In genomic region chr16:11742041-11742535, GRCh38 we compare ENCODE assay signal across 1 cellular context.
TF ChIP-seq lines count a peak whose summit lies in the region.

No MANE protein-coding gene starts in this region.

TF ChIP-seq in HepG2, 621 proteins besides CTCF, POLR2A, EP300 and RAD21 (continued from another document and continues in another):
- TF ChIP-seq HNF1A (IDR thresholded peaks at IDR 0.05; ENCODE audit: low read depth) (no peak), HNF1A (CRISPR knock-in tag; IDR thresholded peaks at IDR 0.05; ENCODE audit: borderline replicate concordance) (no peak), REPIN1 (CRISPR knock-in tag; IDR thresholded peaks at IDR 0.05; ENCODE audit: borderline replicate concordance, low read depth) (no peak), HIVEP1 (CRISPR knock-in tag; IDR thresholded peaks at IDR 0.05) (no peak), ZNF772 (CRISPR knock-in tag; IDR thresholded peaks at IDR 0.05) (no peak; the same call in 1 of the 2 replicates), BCLAF1 (IDR thresholded peaks at IDR 0.05) (no peak), NCOA2 (CRISPR knock-in tag; IDR thresholded peaks at IDR 0.05) (no peak), GABPB1 (CRISPR knock-in tag; IDR thresholded peaks at IDR 0.05) (peak; percentile 61; the same call in 1 of the 2 replicates), ZFYVE20 (CRISPR knock-in tag; IDR thresholded peaks at IDR 0.05; ENCODE audit: borderline replicate concordance, low read depth) (no peak), ZFP62 (CRISPR knock-in tag; IDR thresholded peaks at IDR 0.05) (0 out of 2 replicates have a peak, but pooled peaks have one; percentile 29), GTF2F1 (IDR thresholded peaks at IDR 0.05; ENCODE audit: low read length) (no peak), PTBP1 (IDR thresholded peaks at IDR 0.05; ENCODE audit: low read depth, low read length, poor library complexity, severe bottlenecking) (no peak), SIX4 (CRISPR knock-in tag; IDR thresholded peaks at IDR 0.05) (no peak), NONO (IDR thresholded peaks at IDR 0.05) (no peak), NONO (CRISPR knock-in tag; conservative IDR thresholded peaks at IDR 0.05) (no peak), ZBTB10 (CRISPR knock-in tag; IDR thresholded peaks at IDR 0.05; ENCODE audit: borderline replicate concordance) (peak; percentile 0; the same call in 1 of the 2 replicates), CREB3 (CRISPR knock-in tag; IDR thresholded peaks at IDR 0.05) (no peak; the same call in none of the 2 replicates), ZBTB26 (CRISPR knock-in tag; IDR thresholded peaks at IDR 0.05; ENCODE audit: borderline replicate concordance) (peak; percentile 53; the same call in 1 of the 2 replicates), JUNB (CRISPR knock-in tag; IDR thresholded peaks at IDR 0.05; ENCODE audit: borderline replicate concordance) (no peak), SRSF4 (IDR thresholded peaks at IDR 0.05; ENCODE audit: low read depth, low read length, poor library complexity, severe bottlenecking) (no peak), KLF16 (CRISPR knock-in tag; IDR thresholded peaks at IDR 0.05) (no peak), JARID2 (CRISPR knock-in tag; IDR thresholded peaks at IDR 0.05; ENCODE audit: insufficient replicate concordance) (no peak), ZNF782 (CRISPR knock-in tag; IDR thresholded peaks at IDR 0.05; ENCODE audit: borderline replicate concordance) (peak; percentile 50; the same call in 1 of the 2 replicates), DZIP1 (CRISPR knock-in tag; IDR thresholded peaks at IDR 0.05) (peak; percentile 97), TARDBP (CRISPR knock-in tag; IDR thresholded peaks at IDR 0.05) (no peak; the same call in 1 of the 2 replicates), NR3C1 (CRISPR knock-in tag; IDR thresholded peaks at IDR 0.05) (no peak), TOPORS (CRISPR knock-in tag; IDR thresholded peaks at IDR 0.05) (no peak), ZNF780A (CRISPR knock-in tag; IDR thresholded peaks at IDR 0.05) (no peak; the same call in 1 of the 2 replicates), NFKB2 (CRISPR knock-in tag; IDR thresholded peaks at IDR 0.05; ENCODE audit: borderline replicate concordance) (0 out of 2 replicates have a peak, but pooled peaks have one; percentile 9), ZNF232 (CRISPR knock-in tag; IDR thresholded peaks at IDR 0.05; ENCODE audit: borderline replicate concordance) (0 out of 2 replicates have a peak, but pooled peaks have one; percentile 42), HOXA3 (CRISPR knock-in tag; IDR thresholded peaks at IDR 0.05) (no peak), KAT2B (IDR thresholded peaks at IDR 0.05; ENCODE audit: borderline replicate concordance, low read depth, low read length) (no peak), ZNF792 (CRISPR knock-in tag; IDR thresholded peaks at IDR 0.05) (no peak), FOSL1 (CRISPR knock-in tag; IDR thresholded peaks at IDR 0.05; ENCODE audit: borderline replicate concordance) (peak; percentile 51; the same call in 1 of the 2 replicates), SYNCRIP (IDR thresholded peaks at IDR 0.05; ENCODE audit: insufficient read depth, low read depth, low read length) (no peak), ZNF652 (CRISPR knock-in tag; IDR thresholded peaks at IDR 0.05; ENCODE audit: borderline replicate concordance, low read depth) (no peak), THAP11 (CRISPR knock-in tag; IDR thresholded peaks at IDR 0.05) (no peak), KLF15 (CRISPR knock-in tag; IDR thresholded peaks at IDR 0.05; ENCODE audit: borderline replicate concordance) (no peak), ZMAT5 (CRISPR knock-in tag; IDR thresholded peaks at IDR 0.05; ENCODE audit: borderline replicate concordance, low read depth) (0 out of 2 replicates have a peak, but pooled peaks have one; percentile 61), SALL2 (CRISPR knock-in tag; IDR thresholded peaks at IDR 0.05) (no peak; the same call in 1 of the 2 replicates), MAF1 (CRISPR knock-in tag; IDR thresholded peaks at IDR 0.05; ENCODE audit: borderline replicate concordance) (peak; percentile 29; the same call in 1 of the 2 replicates), ZNF776 (CRISPR knock-in tag; IDR thresholded peaks at IDR 0.05) (no peak), ONECUT2 (CRISPR knock-in tag; IDR thresholded peaks at IDR 0.05) (no peak), TGIF2 (CRISPR knock-in tag; IDR thresholded peaks at IDR 0.05) (peak; percentile 56; the same call in 1 of the 2 replicates), ZNF12 (CRISPR knock-in tag; IDR thresholded peaks at IDR 0.05) (peak; percentile 38; the same call in 1 of the 2 replicates), EED (CRISPR knock-in tag; IDR thresholded peaks at IDR 0.05) (no peak), MIER2 (CRISPR knock-in tag; IDR thresholded peaks at IDR 0.05) (no peak), LBX2 (CRISPR knock-in tag; IDR thresholded peaks at IDR 0.05; ENCODE audit: borderline replicate concordance) (no peak; the same call in 1 of the 2 replicates), RFX1 (IDR thresholded peaks at IDR 0.05) (no peak), SP4 (CRISPR knock-in tag; IDR thresholded peaks at IDR 0.05) (no peak), ZFAT (CRISPR knock-in tag; conservative IDR thresholded peaks at IDR 0.05) (peak; percentile 89), ZNF720 (CRISPR knock-in tag; IDR thresholded peaks at IDR 0.05) (no peak), ZNF598 (CRISPR knock-in tag; IDR thresholded peaks at IDR 0.05; ENCODE audit: borderline replicate concordance) (no peak), ZNF124 (CRISPR knock-in tag; IDR thresholded peaks at IDR 0.05) (no peak), ZNF672 (CRISPR knock-in tag; IDR thresholded peaks at IDR 0.05) (no peak), ZBTB14 (CRISPR knock-in tag; IDR thresholded peaks at IDR 0.05) (peak; percentile 8; the same call in 1 of the 2 replicates)
